ENCODE assay signal across 9 cellular contexts in the genomic region with DNA sequence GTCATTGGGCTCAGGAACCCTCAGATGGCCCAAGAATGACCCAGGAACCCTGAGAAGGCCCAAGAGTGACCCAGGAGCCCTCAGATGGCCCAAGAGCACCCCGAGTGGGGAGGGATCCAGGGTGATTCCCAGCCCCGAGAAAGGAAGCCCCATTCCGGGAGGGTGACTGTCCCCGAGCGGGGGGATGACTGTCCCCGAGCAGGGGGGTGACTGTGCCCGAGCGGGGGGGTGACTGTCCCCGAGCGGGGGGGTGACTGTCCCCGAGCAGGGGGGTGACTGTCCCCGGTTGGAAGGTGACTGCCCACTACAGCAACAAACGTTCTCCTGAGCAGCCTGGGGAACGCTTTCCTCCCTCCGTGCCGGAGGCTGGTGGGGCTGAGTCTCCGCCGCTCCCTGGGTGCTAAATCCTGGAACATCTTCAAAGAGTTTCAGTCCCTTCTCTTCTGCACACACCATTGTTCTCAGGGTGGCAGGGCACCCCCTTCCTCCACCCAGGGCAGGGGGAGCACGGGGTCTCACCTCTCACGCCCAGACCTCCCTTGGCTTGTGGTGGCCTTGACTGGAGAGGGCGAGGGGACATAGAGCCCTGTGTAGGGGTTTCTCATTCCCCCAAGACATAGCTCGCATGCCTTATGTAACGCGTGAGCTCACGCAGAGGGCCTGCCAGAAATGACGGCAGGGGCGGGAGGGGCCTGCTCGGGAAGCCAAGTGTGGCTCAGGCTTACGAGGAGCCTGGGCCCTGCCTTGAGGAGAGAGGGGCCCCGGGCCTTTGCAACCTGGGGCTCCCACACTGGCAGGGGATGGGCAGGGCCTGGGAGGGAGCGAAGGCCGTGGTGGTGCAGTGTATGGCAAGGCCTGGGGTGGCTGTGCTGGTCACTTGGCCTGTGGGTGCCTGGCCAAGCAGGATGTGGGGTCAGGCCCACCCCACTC. TPM values are rescaled to one million over a fixed set of nuclear protein-coding genes. Genes with fewer than 3 reads are reported as not detected.
DNase-seq lines count a peak whose midpoint lies in the region; ATAC-seq and TF ChIP-seq lines count a peak whose summit lies in the region.
"Had no signal": no experiment of that assay in that cellular context is flagged by ENCODE, and none has a peak within 500 bp of the region (broad histone marks: within the 10 kb centered on the region; RNA-seq: fewer than 3 reads in every experiment).

No MANE protein-coding gene starts in this region.

- H3K36me3 ChIP-seq in SK-N-SH (replicated peaks in 1 of 2; ENCODE audit: control insufficient read depth in 1 of 2, insufficient read depth in 2 of 2, low read length in 1 of 2): no peaks in the 10 kb centered on the region
- no peaks in the 10 kb centered on the region for H3K36me3 ChIP-seq in neural cell (ENCODE audit: insufficient read depth, low read length)
- no peaks in the 10 kb centered on the region for H3K36me3 ChIP-seq in aorta (ENCODE audit: control insufficient read depth in 1 of 2, insufficient read depth in 2 of 2, low read length in 1 of 2)
- H3K36me3 ChIP-seq in BE2C: no peaks in the 10 kb centered on the region

- no peak for TF ChIP-seq EP300 in SK-N-SH (IDR thresholded peaks at IDR 0.05; ENCODE audit: borderline replicate concordance in 1 of 2, low read depth in 1 of 2, low read length in 1 of 2)
- no peak for TF ChIP-seq EP300 in neural cell (conservative IDR thresholded peaks at IDR 0.05; ENCODE audit: poor library complexity, severe bottlenecking)

- H4K20me1 ChIP-seq in SK-N-SH (ENCODE audit: insufficient read depth): no peaks in the 10 kb centered on the region
- no peaks in the 10 kb centered on the region for H4K20me1 ChIP-seq in neural cell (ENCODE audit: insufficient read depth)

- H3K79me2 ChIP-seq in SK-N-SH (ENCODE audit: insufficient read depth) (no peaks in the 10 kb centered on the region), neural cell (replicated peaks; ENCODE audit: insufficient read depth, low read length) (no peaks in the 10 kb centered on the region)

- TF ChIP-seq RAD21 in SK-N-SH (IDR thresholded peaks at IDR 0.05; ENCODE audit: low read length) (no peak), neural cell (conservative IDR thresholded peaks at IDR 0.05) (no peak)

- intact Hi-C loops in aorta (cut with DNase I): loop anchor here in 1 of 2 donors (2.0 kb wide), 1 partner anchor 13 kb away; no protein-coding TSS in a partner anchor
- intact Hi-C loops in activated CD4-positive, alpha-beta memory T cell treated with anti-CD3 and anti-CD28 coated beads for 36 hours (cut with micrococcal nuclease): no loop called here

- no peaks in the 10 kb centered on the region for H3K36me3 Mint-ChIP-seq in activated CD4-positive, alpha-beta memory T cell treated with anti-CD3 and anti-CD28 coated beads for 36 hours

- H3K4me1 ChIP-seq in SK-N-SH (ENCODE audit: control insufficient read depth in 1 of 2, insufficient read depth in 2 of 2, low read depth in 1 of 2, low read length in 1 of 2) (peaks cover 15 to 39% of the 10 kb centered on the region in 2 experiments; a peak in 2 of 4 replicates), aorta (ENCODE audit: control insufficient read depth in 1 of 2, insufficient read depth in 2 of 2, low read length in 2 of 2) (peaks cover 0 to 2% of the 10 kb centered on the region in 2 donors), BE2C (peaks cover 12% of the 10 kb centered on the region)

- H3F3A ChIP-seq in SK-N-SH (replicated peaks; ENCODE audit: insufficient read depth) (peaks cover 11% of the 10 kb centered on the region), neural cell (ENCODE audit: insufficient read depth, low read length, poor library complexity, severe bottlenecking) (no peaks in the 10 kb centered on the region)

- no peaks in the 10 kb centered on the region for H3K27me3 Mint-ChIP-seq in activated CD4-positive, alpha-beta memory T cell treated with anti-CD3 and anti-CD28 coated beads for 36 hours

- peak overlapping the region; percentile 53 to 84; a peak in 3 of 4 replicates for H3K27ac ChIP-seq in SK-N-SH (ENCODE audit: low read depth in 2 of 2, low read length in 1 of 2)
- H3K27ac ChIP-seq in neural cell (ENCODE audit: low read length): peak overlapping the region; percentile 97
- peak overlapping the region; percentile 96 to 99 for H3K27ac ChIP-seq in aorta (ENCODE audit: low read depth in 1 of 2, low read length in 2 of 2)
- H3K27ac ChIP-seq: KMS-11 had no signal

- H3K27me3 ChIP-seq in SK-N-SH (ENCODE audit: insufficient read depth) (no peaks in the 10 kb centered on the region), neural cell (ENCODE audit: insufficient read depth, low read depth, low read length) (no peaks in the 10 kb centered on the region), aorta (ENCODE audit: control insufficient read depth in 1 of 2, insufficient read depth in 2 of 2, low read length in 1 of 2) (no peaks in the 10 kb centered on the region), BE2C (no peaks in the 10 kb centered on the region)

- DNase-seq in SK-N-SH (no peak), fibroblast of the aortic adventitia (ENCODE audit: low read depth) (peak; percentile 93), aorta (peak; percentile 91 to 96), BE2C (no peak)
- DNase-seq in activated CD4-positive, alpha-beta memory T cell treated with anti-CD3 and anti-CD28 coated beads for 36 hours: no peak
- DNase-seq in activated naive CD4-positive, alpha-beta T cell treated with Interleukin-2 at 50 U/mL for 16 hours: no peak

- H3K4me3 ChIP-seq in SK-N-SH (ENCODE audit: low read depth in 2 of 2, low read length in 1 of 2) (no peak overlapping the region), fibroblast of the aortic adventitia (ENCODE audit: low read depth, low read length) (peak overlapping the region; percentile 51), neural cell (ENCODE audit: low read length) (peak overlapping the region; percentile 63), aorta (ENCODE audit: low read length in 2 of 2) (no peak overlapping the region), BE2C (ENCODE audit: low read depth, low read length) (no peak overlapping the region)

- no peak overlapping the region for H3K4me3 Mint-ChIP-seq in activated CD4-positive, alpha-beta memory T cell treated with anti-CD3 and anti-CD28 coated beads for 36 hours

- H3K4me1 Mint-ChIP-seq in activated CD4-positive, alpha-beta memory T cell treated with anti-CD3 and anti-CD28 coated beads for 36 hours (ENCODE audit: low read depth): peaks cover 2% of the 10 kb centered on the region

- 96% methylated on average over 15 of the region's 32 CpGs for WGBS in SK-N-SH (ENCODE audit: low lambda C conversion rate)
- 2 to 7% methylated on average over 27 to 32 of the region's 32 CpGs for WGBS in aorta, 2 donors

- ATAC-seq in SK-N-SH treated with all-trans-retinoic acid at 6 μM for 48 hours (no peak), aorta (ENCODE audit: low FRiP score) (peak; percentile 85)

- TF ChIP-seq CTCF in SK-N-SH (IDR thresholded peaks at IDR 0.05) (no peak), fibroblast of the aortic adventitia (IDR thresholded peaks at IDR 0.05; ENCODE audit: insufficient read depth, low read length) (no peak), neural cell (IDR thresholded peaks at IDR 0.05; ENCODE audit: poor library complexity, severe bottlenecking) (no peak), BE2C (IDR thresholded peaks at IDR 0.05; ENCODE audit: low read depth, low read length) (no peak)

- H2AFZ ChIP-seq in SK-N-SH (ENCODE audit: low read depth) (no peak overlapping the region), neural cell (ENCODE audit: low read depth, low read length) (no peak overlapping the region)

- H3K9me2 ChIP-seq in SK-N-SH (no peaks in the 10 kb centered on the region), neural cell (ENCODE audit: insufficient read depth, low read length) (no peaks in the 10 kb centered on the region)

- H3K9me3 Mint-ChIP-seq in activated CD4-positive, alpha-beta memory T cell treated with anti-CD3 and anti-CD28 coated beads for 36 hours: peaks cover 3% of the 10 kb centered on the region

- CTCF ChIA-PET in SK-N-SH (lab: Yijun Ruan, JAX): interaction anchor here (0.9 to 1.0 kb wide), 2 partner anchors 19 to 168 kb away, joined by 3 to 4 read pairs; no protein-coding TSS in a partner anchor
- CTCF ChIA-PET in activated CD4-positive, alpha-beta memory T cell treated with anti-CD3 and anti-CD28 coated beads for 36 hours (lab: Charles Lee): no interaction called here

- H3K9me3 ChIP-seq in SK-N-SH: no peaks in the 10 kb centered on the region
- H3K9me3 ChIP-seq in neural cell (ENCODE audit: low read length): no peaks in the 10 kb centered on the region
- H3K9me3 ChIP-seq in aorta (ENCODE audit: control insufficient read depth, low read length): no peaks in the 10 kb centered on the region
- no peaks in the 10 kb centered on the region for H3K9me3 ChIP-seq in BE2C

- POLR2A ChIA-PET in SK-N-SH (lab: Yijun Ruan, JAX): no interaction called here
- POLR2A ChIA-PET in activated CD4-positive, alpha-beta memory T cell treated with anti-CD3 and anti-CD28 coated beads for 36 hours (lab: Charles Lee): no interaction called here

- no peak overlapping the region for H3K27ac Mint-ChIP-seq in activated CD4-positive, alpha-beta memory T cell treated with anti-CD3 and anti-CD28 coated beads for 36 hours

- H3K9ac ChIP-seq in SK-N-SH (peak overlapping the region; percentile 30; the same call in 1 of the 2 replicates), neural cell (ENCODE audit: low read length) (peak overlapping the region; percentile 86)
- H3K9ac ChIP-seq: KMS-11 had no signal

- H3K4me2 ChIP-seq in SK-N-SH (no peak overlapping the region), neural cell (ENCODE audit: low read length) (no peak overlapping the region)
- H3K4me2 ChIP-seq: KMS-11 had no signal

RNA-seq across cellular contexts. Expression of a gene that starts 14.3 kb away (rescaled TPM):
- polyA plus RNA-seq in SK-N-SH (2012; rRNA removed) (3.5 and 7.2 TPM in 2 replicates), neural cell (4.1 and 4.9 TPM in 2 replicates), aorta (10 to 100 TPM; 20.7 to 34.7 TPM)
- 7.1 and 8.9 TPM in 2 replicates for polyA plus RNA-seq in SK-N-SH (2012; cell fraction: cytosol; rRNA removed)
- polyA plus RNA-seq in SK-N-SH (2012; cell fraction: nucleus; rRNA removed): 14.0 and 14.8 TPM in 2 replicates
- total RNA-seq in fibroblast of the aortic adventitia (ENCODE audit: low replicate concordance) (28.1 and 36.6 TPM in 2 replicates), aorta (100 to 1,000 TPM; 114 to 129 TPM)
- 23.9 and 25.1 TPM in 2 replicates for polyA minus RNA-seq in neural cell
- 22.2 TPM for polyA plus RNA-seq in BE2C (2012; ENCODE audit: insufficient read depth, insufficient read length, low read depth)
- 10 to 100 TPM; 28.3 to 28.9 TPM for total RNA-seq in activated CD4-positive, alpha-beta memory T cell treated with anti-CD3 and anti-CD28 coated beads for 36 hours

RNA-seq across cellular contexts. Expression of a gene that starts 19.3 kb away (rescaled TPM):
- polyA plus RNA-seq in SK-N-SH (2012; rRNA removed) (35.6 and 58.3 TPM in 2 replicates), neural cell (45.3 and 53.0 TPM in 2 replicates), aorta (100 to 1,000 TPM in 1 of 2 donors, 10 to 100 TPM in 1; 61.2 to 124 TPM)
- polyA plus RNA-seq in SK-N-SH (2012; cell fraction: cytosol; rRNA removed): 26.9 and 34.4 TPM in 2 replicates
- polyA plus RNA-seq in SK-N-SH (2012; cell fraction: nucleus; rRNA removed): 75.0 and 112 TPM in 2 replicates
- total RNA-seq in fibroblast of the aortic adventitia (ENCODE audit: low replicate concordance) (18.5 and 23.2 TPM in 2 replicates), aorta (10 to 100 TPM; 49.0 to 59.9 TPM)
- polyA minus RNA-seq in neural cell: 25.4 and 35.3 TPM in 2 replicates
- polyA plus RNA-seq in BE2C (2012; ENCODE audit: insufficient read depth, insufficient read length, low read depth): 37.3 TPM
- 10 to 100 TPM; 64.9 to 69.8 TPM for total RNA-seq in activated CD4-positive, alpha-beta memory T cell treated with anti-CD3 and anti-CD28 coated beads for 36 hours

Comparison
In these comparisons a context has a peak if more than half of its experiments do, and no peak if none do; other contexts are left out.
1. DNase-seq: peak in fibroblast of the aortic adventitia (single experiment) and aorta (2 of 2); none in SK-N-SH (single experiment), BE2C (single experiment), activated CD4-positive, alpha-beta memory T cell treated with anti-CD3 and anti-CD28 coated beads for 36 hours (single experiment) and activated naive CD4-positive, alpha-beta T cell treated with Interleukin-2 at 50 U/mL for 16 hours (single experiment).
2. H3K4me3 ChIP-seq: peak in fibroblast of the aortic adventitia (single experiment) and neural cell (single experiment); none in SK-N-SH (0 of 2), aorta (0 of 2) and BE2C (single experiment).
3. Peak in every context shown above with its lines, with median percentiles within 50 percentile points of each other: H3K27ac ChIP-seq.